1 cellular context compared by ENCODE assay signal in the genomic region with DNA sequence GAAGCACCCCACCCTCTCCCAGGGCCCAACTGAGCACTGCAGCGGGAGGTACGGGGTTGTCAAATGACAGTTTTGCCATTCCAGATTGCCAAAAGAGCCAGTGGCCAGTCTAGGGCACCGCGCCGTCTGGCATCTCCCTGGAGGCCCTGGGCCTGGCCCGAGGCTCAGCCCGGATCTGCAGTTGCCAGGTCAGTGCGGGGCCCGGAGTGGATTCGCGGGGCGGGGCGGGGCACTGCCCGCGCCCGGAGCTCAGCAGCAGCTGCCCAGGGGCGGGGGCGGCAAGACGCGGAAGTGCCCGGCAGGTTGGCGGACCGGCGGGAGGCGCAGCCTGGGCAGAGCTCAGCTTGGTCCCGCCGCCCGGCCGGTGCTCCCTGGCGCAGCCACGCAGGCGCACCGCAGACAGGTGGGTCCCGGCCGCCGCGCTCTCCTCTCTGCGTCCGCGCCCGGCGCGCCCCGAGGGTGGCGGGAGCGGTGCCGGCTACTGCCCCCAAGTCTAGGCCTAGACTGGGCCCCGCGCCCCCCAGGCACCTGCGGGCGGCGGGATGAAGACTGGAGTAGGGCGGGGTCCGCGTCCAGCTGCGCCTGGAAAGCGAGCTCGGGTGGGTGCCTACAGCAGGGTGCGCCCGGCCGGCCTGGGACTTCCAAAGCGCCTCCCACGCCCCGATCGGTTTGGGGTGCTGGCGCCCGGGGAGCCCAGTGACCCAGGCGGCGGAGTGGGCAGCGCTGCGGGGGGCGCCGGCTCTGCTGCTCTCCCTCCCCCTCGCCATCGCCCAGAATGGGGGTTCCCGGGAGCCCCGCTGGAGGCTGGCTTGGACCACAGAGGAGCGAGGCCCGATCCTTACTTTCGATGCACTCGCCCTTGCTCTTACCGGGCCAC.
TF ChIP-seq lines count a peak whose summit lies in the region.

A gene with protein sequence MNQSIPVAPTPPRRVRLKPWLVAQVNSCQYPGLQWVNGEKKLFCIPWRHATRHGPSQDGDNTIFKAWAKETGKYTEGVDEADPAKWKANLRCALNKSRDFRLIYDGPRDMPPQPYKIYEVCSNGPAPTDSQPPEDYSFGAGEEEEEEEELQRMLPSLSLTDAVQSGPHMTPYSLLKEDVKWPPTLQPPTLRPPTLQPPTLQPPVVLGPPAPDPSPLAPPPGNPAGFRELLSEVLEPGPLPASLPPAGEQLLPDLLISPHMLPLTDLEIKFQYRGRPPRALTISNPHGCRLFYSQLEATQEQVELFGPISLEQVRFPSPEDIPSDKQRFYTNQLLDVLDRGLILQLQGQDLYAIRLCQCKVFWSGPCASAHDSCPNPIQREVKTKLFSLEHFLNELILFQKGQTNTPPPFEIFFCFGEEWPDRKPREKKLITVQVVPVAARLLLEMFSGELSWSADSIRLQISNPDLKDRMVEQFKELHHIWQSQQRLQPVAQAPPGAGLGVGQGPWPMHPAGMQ (plus strand): TSS at position 281 of the 877 bp plus-strand sequence. CDS start 4,155 bp downstream, outside the sequence.

TF ChIP-seq in HepG2, 621 proteins besides CTCF, POLR2A, EP300 and RAD21 (continued from another document):
- TF ChIP-seq, protein P1, sequence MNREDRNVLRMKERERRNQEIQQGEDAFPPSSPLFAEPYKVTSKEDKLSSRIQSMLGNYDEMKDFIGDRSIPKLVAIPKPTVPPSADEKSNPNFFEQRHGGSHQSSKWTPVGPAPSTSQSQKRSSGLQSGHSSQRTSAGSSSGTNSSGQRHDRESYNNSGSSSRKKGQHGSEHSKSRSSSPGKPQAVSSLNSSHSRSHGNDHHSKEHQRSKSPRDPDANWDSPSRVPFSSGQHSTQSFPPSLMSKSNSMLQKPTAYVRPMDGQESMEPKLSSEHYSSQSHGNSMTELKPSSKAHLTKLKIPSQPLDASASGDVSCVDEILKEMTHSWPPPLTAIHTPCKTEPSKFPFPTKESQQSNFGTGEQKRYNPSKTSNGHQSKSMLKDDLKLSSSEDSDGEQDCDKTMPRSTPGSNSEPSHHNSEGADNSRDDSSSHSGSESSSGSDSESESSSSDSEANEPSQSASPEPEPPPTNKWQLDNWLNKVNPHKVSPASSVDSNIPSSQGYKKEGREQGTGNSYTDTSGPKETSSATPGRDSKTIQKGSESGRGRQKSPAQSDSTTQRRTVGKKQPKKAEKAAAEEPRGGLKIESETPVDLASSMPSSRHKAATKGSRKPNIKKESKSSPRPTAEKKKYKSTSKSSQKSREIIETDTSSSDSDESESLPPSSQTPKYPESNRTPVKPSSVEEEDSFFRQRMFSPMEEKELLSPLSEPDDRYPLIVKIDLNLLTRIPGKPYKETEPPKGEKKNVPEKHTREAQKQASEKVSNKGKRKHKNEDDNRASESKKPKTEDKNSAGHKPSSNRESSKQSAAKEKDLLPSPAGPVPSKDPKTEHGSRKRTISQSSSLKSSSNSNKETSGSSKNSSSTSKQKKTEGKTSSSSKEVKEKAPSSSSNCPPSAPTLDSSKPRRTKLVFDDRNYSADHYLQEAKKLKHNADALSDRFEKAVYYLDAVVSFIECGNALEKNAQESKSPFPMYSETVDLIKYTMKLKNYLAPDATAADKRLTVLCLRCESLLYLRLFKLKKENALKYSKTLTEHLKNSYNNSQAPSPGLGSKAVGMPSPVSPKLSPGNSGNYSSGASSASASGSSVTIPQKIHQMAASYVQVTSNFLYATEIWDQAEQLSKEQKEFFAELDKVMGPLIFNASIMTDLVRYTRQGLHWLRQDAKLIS (CRISPR knock-in tag; IDR thresholded peaks at IDR 0.05) = no peak
- TF ChIP-seq ZNF737 (CRISPR knock-in tag; IDR thresholded peaks at IDR 0.05; ENCODE audit: borderline replicate concordance) (no peak), ZSCAN22 (CRISPR knock-in tag; IDR thresholded peaks at IDR 0.05) (no peak)
- TF ChIP-seq, protein P2, sequence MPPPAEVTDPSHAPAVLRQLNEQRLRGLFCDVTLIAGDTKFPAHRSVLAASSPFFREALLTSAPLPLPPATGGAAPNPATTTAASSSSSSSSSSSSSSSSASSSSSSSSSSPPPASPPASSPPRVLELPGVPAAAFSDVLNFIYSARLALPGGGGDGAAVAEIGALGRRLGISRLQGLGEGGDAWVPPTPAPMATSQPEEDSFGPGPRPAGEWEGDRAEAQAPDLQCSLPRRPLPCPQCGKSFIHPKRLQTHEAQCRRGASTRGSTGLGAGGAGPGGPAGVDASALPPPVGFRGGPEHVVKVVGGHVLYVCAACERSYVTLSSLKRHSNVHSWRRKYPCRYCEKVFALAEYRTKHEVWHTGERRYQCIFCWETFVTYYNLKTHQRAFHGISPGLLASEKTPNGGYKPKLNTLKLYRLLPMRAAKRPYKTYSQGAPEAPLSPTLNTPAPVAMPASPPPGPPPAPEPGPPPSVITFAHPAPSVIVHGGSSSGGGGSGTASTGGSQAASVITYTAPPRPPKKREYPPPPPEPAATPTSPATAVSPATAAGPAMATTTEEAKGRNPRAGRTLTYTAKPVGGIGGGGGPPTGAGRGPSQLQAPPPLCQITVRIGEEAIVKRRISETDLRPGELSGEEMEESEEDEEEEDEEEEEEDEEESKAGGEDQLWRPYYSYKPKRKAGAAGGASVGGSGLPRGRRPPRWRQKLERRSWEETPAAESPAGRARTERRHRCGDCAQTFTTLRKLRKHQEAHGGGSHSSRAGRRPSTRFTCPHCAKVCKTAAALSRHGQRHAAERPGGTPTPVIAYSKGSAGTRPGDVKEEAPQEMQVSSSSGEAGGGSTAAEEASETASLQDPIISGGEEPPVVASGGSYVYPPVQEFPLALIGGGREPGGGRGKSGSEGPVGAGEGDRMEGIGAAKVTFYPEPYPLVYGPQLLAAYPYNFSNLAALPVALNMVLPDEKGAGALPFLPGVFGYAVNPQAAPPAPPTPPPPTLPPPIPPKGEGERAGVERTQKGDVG (CRISPR knock-in tag; IDR thresholded peaks at IDR 0.05; ENCODE audit: borderline replicate concordance) = no peak
